9 cellular contexts compared by ENCODE assay signal in genomic region chrX:108139303-108139702, GRCh38. TPM values are rescaled to one million over a fixed set of nuclear protein-coding genes. Genes with fewer than 3 reads are reported as not detected.
DNase-seq lines count a peak whose midpoint lies in the region; ATAC-seq, FAIRE-seq and TF ChIP-seq lines count a peak whose summit lies in the region.
"Had no signal": no experiment of that assay in that cellular context is flagged by ENCODE, and none has a peak within 500 bp of the region (broad histone marks: within the 10 kb centered on the region; RNA-seq: fewer than 3 reads in every experiment).

No MANE protein-coding gene starts in this region.

- DNase-seq in AG10803 (ENCODE audit: low read depth) (no peak), GM13977 (ENCODE audit: low spot score) (no peak), hepatocyte (ENCODE audit: low spot score) (no peak), GM19239 (ENCODE audit: insufficient read length, low spot score) (no peak), NCI-H187 treated with DMSO at 0.1 percent for 48 hours (lab: John Stamatoyannopoulos, UW) (no peak), small intestine (no peak)

- WGBS in hepatocyte (ENCODE audit: low lambda C conversion rate, missing lambda C conversion rate) = 64% methylated on average over 4 of the region's 4 CpGs
- 53 to 83% (median 76%) methylated on average over 4 of the region's 4 CpGs for WGBS in small intestine, 3 donors

- ATAC-seq in SK-N-SH treated with all-trans-retinoic acid at 6 μM for 48 hours (0 out of 3 replicates have a peak, but pooled peaks have one; percentile 20), HG03175 (IDR thresholded peaks at IDR 0.05; ENCODE audit: unreplicated experiment) (no peak)

- in situ Hi-C loops in GM13977 (cut with MboI; ENCODE audit: low pct_unique_long_range_greater_than_20kb, low sequenced_read_pairs, unreplicated experiment) = no loop called here

- no peaks in the 10 kb centered on the region for H3K4me1 ChIP-seq in hepatocyte (ENCODE audit: insufficient read depth)
- no peaks in the 10 kb centered on the region for H3K4me1 ChIP-seq in small intestine (ENCODE audit: control insufficient read depth in 2 of 2, insufficient read depth in 1 of 2, low read depth in 1 of 2, low read length in 1 of 2)

- H3K27me3 ChIP-seq in hepatocyte (no peaks in the 10 kb centered on the region), small intestine (ENCODE audit: control insufficient read depth in 2 of 2, insufficient read depth in 2 of 2, low read length in 2 of 2) (no peaks in the 10 kb centered on the region)

- H4K20me1 ChIP-seq in hepatocyte (ENCODE audit: insufficient read depth, poor library complexity, severe bottlenecking) = no peaks in the 10 kb centered on the region

- H3K9me3 ChIP-seq in hepatocyte (ENCODE audit: low read depth) (no peaks in the 10 kb centered on the region), small intestine (ENCODE audit: control insufficient read depth, low read depth) (no peaks in the 10 kb centered on the region)

- H3K27ac ChIP-seq in hepatocyte = no peak overlapping the region
- no peak overlapping the region for H3K27ac ChIP-seq in small intestine (ENCODE audit: low read depth in 1 of 2, low read length in 1 of 2)

- no peak overlapping the region for H2AFZ ChIP-seq in hepatocyte

- no peak overlapping the region for H3K4me2 ChIP-seq in hepatocyte

- TF ChIP-seq CTCF in AG10803 (conservative IDR thresholded peaks at IDR 0.05; ENCODE audit: low read length) (peak; percentile 56), GM13977 (IDR thresholded peaks at IDR 0.05; ENCODE audit: extremely low read depth, insufficient read depth, missing control alignments) (peak; percentile 56), hepatocyte (IDR thresholded peaks at IDR 0.05; ENCODE audit: poor library complexity) (peak; percentile 18)

- no peaks in the 10 kb centered on the region for H3K9me2 ChIP-seq in hepatocyte (replicated peaks; ENCODE audit: insufficient read depth)

- H3K36me3 ChIP-seq in hepatocyte (replicated peaks; ENCODE audit: insufficient read depth, low read depth) = no peaks in the 10 kb centered on the region
- H3K36me3 ChIP-seq in small intestine (ENCODE audit: control insufficient read depth in 2 of 2, insufficient read depth in 2 of 2, low read length in 2 of 2) = peaks cover 0 to 2% of the 10 kb centered on the region in 2 donors

- H3K79me2 ChIP-seq in hepatocyte = no peaks in the 10 kb centered on the region

- H3K4me3 ChIP-seq in AG10803 (ENCODE audit: low read length) (no peak overlapping the region), hepatocyte (no peak overlapping the region), small intestine (ENCODE audit: low read depth in 1 of 2, low read length in 2 of 2) (no peak overlapping the region)

- FAIRE-seq in GM19239 (lab: Jason Lieb, UNC) = no peak
- no peak for FAIRE-seq in small intestine (lab: Jason Lieb, UNC)
- FAIRE-seq: H54 had no signal

TF ChIP-seq in SK-N-SH treated with all-trans-retinoic acid at 6 μM for 48 hours, 23 proteins besides CTCF, POLR2A, EP300 and RAD21:
- TF ChIP-seq GLIS3 (CRISPR knock-in tag; IDR thresholded peaks at IDR 0.05) (no peak), ISL1 (CRISPR knock-in tag; IDR thresholded peaks at IDR 0.05) (no peak), POU6F1 (CRISPR knock-in tag; IDR thresholded peaks at IDR 0.05; ENCODE audit: borderline replicate concordance, low read depth) (no peak), ZNF8 (CRISPR knock-in tag; IDR thresholded peaks at IDR 0.05) (no peak), CSDC2 (CRISPR knock-in tag; IDR thresholded peaks at IDR 0.05) (no peak), PPARA (CRISPR knock-in tag; IDR thresholded peaks at IDR 0.05; ENCODE audit: borderline replicate concordance) (no peak), ZFP30 (CRISPR knock-in tag; IDR thresholded peaks at IDR 0.05) (no peak), RARB (CRISPR knock-in tag; IDR thresholded peaks at IDR 0.05) (no peak), BACH2 (CRISPR knock-in tag; IDR thresholded peaks at IDR 0.05; ENCODE audit: borderline replicate concordance) (no peak)

RNA-seq across cellular contexts. Expression of gene ATG4A, which starts 47.7 kb away (rescaled TPM):
- total RNA-seq in hepatocyte = 15.7 and 18.0 TPM in 2 replicates
- polyA plus RNA-seq in hepatocyte (8.8 and 13.5 TPM in 2 replicates), small intestine (10 to 100 TPM; 12.2 to 32.2 (median 25.9) TPM)

RNA-seq across cellular contexts. Expression of gene PSMD10, which starts 48.0 kb away (rescaled TPM):
- total RNA-seq in hepatocyte = 76.1 and 84.4 TPM in 2 replicates
- polyA plus RNA-seq in hepatocyte = 47.5 and 61.2 TPM in 2 replicates
- polyA plus RNA-seq in small intestine = 10 to 100 TPM; 27.3 to 51.2 (median 39.0) TPM
